Comparison of ENCODE assay signal across 9 cellular contexts in the genomic region with DNA sequence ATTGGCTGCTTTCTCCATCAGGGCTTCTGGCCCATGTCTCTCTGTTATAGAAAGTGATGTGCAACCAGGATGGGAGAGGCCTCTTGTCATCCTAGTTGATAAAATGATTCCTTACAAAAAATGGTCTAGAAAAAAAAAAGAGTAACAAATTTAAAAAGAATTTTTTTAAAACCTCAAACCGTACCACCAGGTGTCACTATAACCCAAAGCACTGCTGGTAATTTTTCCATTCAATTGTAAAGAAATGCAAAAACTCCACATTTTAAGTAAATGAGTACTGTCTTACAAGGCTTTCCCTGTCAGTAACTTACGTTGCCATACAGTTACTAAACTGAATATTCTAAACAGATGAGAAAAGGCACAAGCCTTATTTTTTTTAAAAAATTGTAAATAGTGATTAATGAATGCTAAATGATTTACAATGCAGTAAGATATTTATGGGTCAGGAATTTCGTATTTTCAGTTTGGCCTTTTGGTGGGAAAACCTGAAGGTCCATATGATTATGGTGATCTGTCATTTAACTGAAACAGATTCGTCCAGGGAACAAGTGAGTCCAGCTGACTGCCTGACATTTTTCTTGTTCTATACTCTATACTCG.
DNase-seq lines count a peak whose midpoint lies in the region; ATAC-seq and TF ChIP-seq lines count a peak whose summit lies in the region.
"Had no signal": no experiment of that assay in that cellular context is flagged by ENCODE, and none has a peak within 500 bp of the region (broad histone marks: within the 10 kb centered on the region; RNA-seq: fewer than 3 reads in every experiment).

No MANE protein-coding gene starts in this region.

- no peak overlapping the region for H2BK120ac ChIP-seq in neuronal stem cell (ENCODE audit: low read depth, low read length)

- WGBS in neuronal stem cell (ENCODE audit: extremely low coverage in 2 of 2, insufficient read length in 2 of 2, insufficient replicate concordance in 1 of 2), 2 donors = no CpG with 5 or more reads among the region's 5 CpGs

- H3K4me2 ChIP-seq in neuronal stem cell (ENCODE audit: insufficient read depth, low read length, poor library complexity, severe bottlenecking) = no peak overlapping the region

- no peak overlapping the region for H4K8ac ChIP-seq in neuronal stem cell (ENCODE audit: low read depth, low read length)

- H3K4me3 Mint-ChIP-seq in natural killer cell = no peak overlapping the region
- H3K4me3 Mint-ChIP-seq: stimulated activated naive CD8-positive, alpha-beta T cell treated with anti-CD3 and anti-CD28 coated beads, Interleukin-15, Interleukin-2, amounts not matched to agents 100 ng/mL and 50 ng/mL, for 24 hours had no signal

- H3K27ac Mint-ChIP-seq in natural killer cell = no peak overlapping the region
- H3K27ac Mint-ChIP-seq: stimulated activated naive CD8-positive, alpha-beta T cell treated with anti-CD3 and anti-CD28 coated beads, Interleukin-15, Interleukin-2, amounts not matched to agents 100 ng/mL and 50 ng/mL, for 24 hours had no signal

- no peak overlapping the region for H3K9ac ChIP-seq in neuronal stem cell (ENCODE audit: low read depth, low read length, poor library complexity)

- no peak overlapping the region for H2AFZ ChIP-seq in neuronal stem cell (ENCODE audit: low read length)

- no peak overlapping the region for H2BK12ac ChIP-seq in neuronal stem cell (ENCODE audit: low read length)

- TF ChIP-seq CTCF in left ventricle myocardium inferior (IDR thresholded peaks at IDR 0.05; ENCODE audit: borderline replicate concordance) = peak; percentile 72
- peak; percentile 56 for TF ChIP-seq CTCF in choroid plexus epithelial cell (conservative IDR thresholded peaks at IDR 0.05; ENCODE audit: low read depth, low read length)
- TF ChIP-seq CTCF in natural killer cell (IDR thresholded peaks at IDR 0.05) = no peak

- H3K9me3 Mint-ChIP-seq in natural killer cell = no peaks in the 10 kb centered on the region
- H3K9me3 Mint-ChIP-seq: stimulated activated naive CD8-positive, alpha-beta T cell treated with anti-CD3 and anti-CD28 coated beads, Interleukin-15, Interleukin-2, amounts not matched to agents 100 ng/mL and 50 ng/mL, for 24 hours had no signal

- intact Hi-C loops in left ventricle myocardium inferior (cut with micrococcal nuclease) = loop anchor here (10.0 kb wide), 1 partner anchor 131 kb away; no protein-coding TSS in a partner anchor
- intact Hi-C loops in Right ventricle myocardium inferior (cut with DNase I) = loop anchor here (1.0 to 2.0 kb wide), 3 partner anchors 37 to 126 kb away; no protein-coding TSS in a partner anchor
- intact Hi-C loops in natural killer cell (cut with micrococcal nuclease) = no loop called here

- no peak overlapping the region for H2BK15ac ChIP-seq in neuronal stem cell (ENCODE audit: low read length)

- no peak overlapping the region for H4K91ac ChIP-seq in neuronal stem cell (ENCODE audit: low read depth, low read length, poor library complexity)

- no peaks in the 10 kb centered on the region for H3K27me3 Mint-ChIP-seq in natural killer cell (ENCODE audit: low read depth in 2 of 2)

- H3K4ac ChIP-seq in neuronal stem cell (ENCODE audit: low read length) = no peak overlapping the region

- DNase-seq in left ventricle myocardium inferior (no peak), Right ventricle myocardium inferior (ENCODE audit: missing footprints) (no peak), NCI-H345 treated with DMSO at 0.1 percent for 48 hours (lab: John Stamatoyannopoulos, UW; ENCODE audit: unreplicated experiment) (peak; percentile 28), choroid plexus epithelial cell (ENCODE audit: low read depth) (peak; percentile 80), neuronal stem cell (ENCODE audit: low spot score) (peak; percentile 38), natural killer cell (no peak)
- no peak for DNase-seq in NK-92 treated with Interleukin-12 subunit alpha and Interleukin-12 subunit beta, amount 100 ng/mL, for 24 hours (lab: John Stamatoyannopoulos, UW)

- H3K36me3 Mint-ChIP-seq in natural killer cell = no peaks in the 10 kb centered on the region

- H3K4me1 Mint-ChIP-seq in natural killer cell = no peaks in the 10 kb centered on the region

- no peak overlapping the region for H3K18ac ChIP-seq in neuronal stem cell (ENCODE audit: low read length)

- H3K27me3 ChIP-seq in left ventricle myocardium inferior (ENCODE audit: low read depth) (no peaks in the 10 kb centered on the region), neuronal stem cell (ENCODE audit: control insufficient read depth in 3 of 3, insufficient read depth in 3 of 3, low read depth in 1 of 3, low read length in 3 of 3) (no peaks in the 10 kb centered on the region)

- no peak overlapping the region for H3K23ac ChIP-seq in neuronal stem cell (ENCODE audit: low read depth, low read length, poor library complexity)

- H2AK5ac ChIP-seq in neuronal stem cell (ENCODE audit: low read depth, low read length) = no peak overlapping the region

- peaks cover 9% of the 10 kb centered on the region for H3K36me3 ChIP-seq in left ventricle myocardium inferior
- H3K36me3 ChIP-seq in neuronal stem cell (replicated peaks in 1 of 2; ENCODE audit: control insufficient read depth in 2 of 2, insufficient read depth in 2 of 2, low read length in 2 of 2) = peaks cover 0 to 89% of the 10 kb centered on the region in 2 donors

- H3K14ac ChIP-seq in neuronal stem cell (ENCODE audit: low read length) = no peak overlapping the region

- H3K27ac ChIP-seq in left ventricle myocardium inferior (replicated peaks) (peak overlapping the region; percentile 32), neuronal stem cell (replicated peaks; ENCODE audit: low read length) (no peak overlapping the region)

- H3K79me1 ChIP-seq in neuronal stem cell (ENCODE audit: low read depth, low read length) = no peaks in the 10 kb centered on the region

- no peak overlapping the region for H2BK5ac ChIP-seq in neuronal stem cell (ENCODE audit: low read length)

- no peaks in the 10 kb centered on the region for H3K9me3 ChIP-seq in left ventricle myocardium inferior (replicated peaks)
- no peaks in the 10 kb centered on the region for H3K9me3 ChIP-seq in neuronal stem cell (replicated peaks in 1 of 2; ENCODE audit: control insufficient read depth in 2 of 2, insufficient read depth in 1 of 2, low read depth in 1 of 2, low read length in 2 of 2)

- ATAC-seq in Right ventricle myocardium inferior = no peak
- ATAC-seq in HG03045 (IDR thresholded peaks at IDR 0.05; ENCODE audit: unreplicated experiment) = no peak
- ATAC-seq in natural killer cell = no peak

- H3K4me3 ChIP-seq in left ventricle myocardium inferior = no peak overlapping the region
- no peak overlapping the region for H3K4me3 ChIP-seq in choroid plexus epithelial cell (ENCODE audit: low read depth, low read length)
- H3K4me3 ChIP-seq in neuronal stem cell (ENCODE audit: low read length in 2 of 2) = no peak overlapping the region

- peaks cover 71% of the 10 kb centered on the region for H3K4me1 ChIP-seq in left ventricle myocardium inferior
- H3K4me1 ChIP-seq in neuronal stem cell (ENCODE audit: control insufficient read depth in 2 of 2, insufficient read depth in 1 of 2, low read depth in 1 of 2, low read length in 2 of 2) = no peaks in the 10 kb centered on the region

Comparison
In these comparisons a context has a peak if more than half of its experiments do, and no peak if none do; other contexts are left out.
1. DNase-seq: peak in NCI-H345 treated with DMSO at 0.1 percent for 48 hours (single experiment), choroid plexus epithelial cell (single experiment) and neuronal stem cell (single experiment); none in left ventricle myocardium inferior (single experiment), Right ventricle myocardium inferior (single experiment), NK-92 treated with Interleukin-12 subunit alpha and Interleukin-12 subunit beta, amount 100 ng/mL, for 24 hours (single experiment) and natural killer cell (single experiment).